Comparison of ENCODE assay signal across 11 cellular contexts in genomic region chr3:144109944-144110343, GRCh38.
DNase-seq lines count a peak whose midpoint lies in the region; ATAC-seq and TF ChIP-seq lines count a peak whose summit lies in the region.
"Had no signal": no experiment of that assay in that cellular context is flagged by ENCODE, and none has a peak within 500 bp of the region (broad histone marks: within the 10 kb centered on the region; RNA-seq: fewer than 3 reads in every experiment).

No MANE protein-coding gene starts in this region.

- no TSS peak for BruUV-seq in A673 (replicated peaks; lab: Mats Ljungman, UMichigan)

- H3K27me3 ChIP-seq in heart left ventricle (no peaks in the 10 kb centered on the region), right atrium auricular region (no peaks in the 10 kb centered on the region), aorta (ENCODE audit: control insufficient read depth in 1 of 2, insufficient read depth in 2 of 2, low read length in 1 of 2) (no peaks in the 10 kb centered on the region), A673 (replicated peaks; ENCODE audit: insufficient read depth, low read depth, low read length, poor library complexity) (no peaks in the 10 kb centered on the region)

- no peaks in the 10 kb centered on the region for H3K36me3 ChIP-seq in heart left ventricle
- no peaks in the 10 kb centered on the region for H3K36me3 ChIP-seq in right atrium auricular region
- no peaks in the 10 kb centered on the region for H3K36me3 ChIP-seq in aorta (ENCODE audit: control insufficient read depth in 1 of 2, insufficient read depth in 2 of 2, low read length in 1 of 2)
- H3K36me3 ChIP-seq in A673 (ENCODE audit: insufficient read depth, low read length, poor library complexity, severe bottlenecking), result no peaks in the 10 kb centered on the region

- CTCF ChIA-PET in A673 (lab: Charles Lee), result no interaction called here
- CTCF ChIA-PET in HEK293T (lab: Yijun Ruan, JAX), result no interaction called here

- 77 to 92% (median 89%) methylated on average over 3 of the region's 3 CpGs for WGBS in heart left ventricle, 4 donors
- 47 to 55% methylated on average over 3 of the region's 3 CpGs for WGBS in aorta, 2 donors

- POLR2A ChIA-PET in A673 (lab: Charles Lee; ENCODE audit: low non-redundant PET), result no interaction called here
- POLR2A ChIA-PET in HEK293T (lab: Yijun Ruan, JAX), result no interaction called here

- ATAC-seq in heart left ventricle, result peak in 3 of 4 donors; percentile 47 to 60 (median 52)
- peak; percentile 85 for ATAC-seq in HG02970 (IDR thresholded peaks at IDR 0.05; ENCODE audit: low FRiP score, unreplicated experiment)
- peak; percentile 42 for ATAC-seq in aorta (ENCODE audit: low FRiP score)

- intact Hi-C loops in heart left ventricle (cut with DNase I) (no loop called here), aorta (cut with DNase I) (loop anchor here (5.0 to 10.0 kb wide), 2 partner anchors 53 to 135 kb away; partner anchors contain the start of gene DIPK2A (in 1 of the 2)), A673 (cut with micrococcal nuclease; ENCODE audit: unreplicated experiment) (no loop called here)

- H3K27ac ChIP-seq in heart left ventricle (no peak overlapping the region), right atrium auricular region (no peak overlapping the region), aorta (ENCODE audit: low read depth in 1 of 2, low read length in 2 of 2) (no peak overlapping the region), A673 (ENCODE audit: low read depth, low read length, poor library complexity, severe bottlenecking) (no peak overlapping the region)
- H3K27ac ChIP-seq: epithelial cell of prostate had no signal

- DNase-seq in heart left ventricle, result no peak
- DNase-seq in right atrium auricular region (ENCODE audit: low spot score), result no peak
- peak; percentile 3 for DNase-seq in RPMI7951 (ENCODE audit: low read depth)
- DNase-seq in aorta, result no peak
- no peak for DNase-seq in A673 (ENCODE audit: low spot score)
- no peak for DNase-seq in HEK293T (ENCODE audit: extremely low spot score)
- DNase-seq in NCI-H2107 (lab: John Stamatoyannopoulos, UW), result no peak
- DNase-seq: H7, NCI-H774 had no signal

- TF ChIP-seq CTCF in heart left ventricle (IDR thresholded peaks at IDR 0.05) (no peak), right atrium auricular region (IDR thresholded peaks at IDR 0.05) (no peak), A673 (conservative IDR thresholded peaks at IDR 0.05; ENCODE audit: low read depth, low read length) (no peak)

- H3K9me3 ChIP-seq in heart left ventricle (no peaks in the 10 kb centered on the region), right atrium auricular region (no peaks in the 10 kb centered on the region), aorta (ENCODE audit: control insufficient read depth, low read length) (no peaks in the 10 kb centered on the region), A673 (ENCODE audit: low read depth, low read length, poor library complexity, severe bottlenecking) (no peaks in the 10 kb centered on the region)

- no peaks in the 10 kb centered on the region for H3K4me1 ChIP-seq in heart left ventricle
- H3K4me1 ChIP-seq in right atrium auricular region, result no peaks in the 10 kb centered on the region
- peaks cover 0 to 3% of the 10 kb centered on the region in 2 donors for H3K4me1 ChIP-seq in aorta (ENCODE audit: control insufficient read depth in 1 of 2, insufficient read depth in 2 of 2, low read length in 2 of 2)
- H3K4me1 ChIP-seq in A673 (ENCODE audit: insufficient read depth, low read length, poor library complexity, severe bottlenecking), result no peaks in the 10 kb centered on the region

- TF ChIP-seq POLR2A in heart left ventricle (IDR thresholded peaks at IDR 0.05), result no peak

- H3K4me3 ChIP-seq in heart left ventricle (no peak overlapping the region), right atrium auricular region (no peak overlapping the region), aorta (ENCODE audit: low read length in 2 of 2) (no peak overlapping the region), A673 (ENCODE audit: low read depth, low read length, poor library complexity, severe bottlenecking) (no peak overlapping the region)

TF ChIP-seq in HEK293T, 16 proteins besides CTCF, POLR2A, EP300 and RAD21:
- TF ChIP-seq FOXA1 (IDR thresholded peaks at IDR 0.05), result no peak
- TF ChIP-seq FOXK2 (IDR thresholded peaks at IDR 0.05), result no peak
- TF ChIP-seq LEF1 (IDR thresholded peaks at IDR 0.05; ENCODE audit: borderline replicate concordance), result no peak
- no peak for TF ChIP-seq L3MBTL2 (conservative IDR thresholded peaks at IDR 0.05)
- no peak for TF ChIP-seq CTBP1 (IDR thresholded peaks at IDR 0.05; ENCODE audit: borderline replicate concordance)

Comparison
In these comparisons a context has a peak if more than half of its experiments do, and no peak if none do; other contexts are left out.
1. intact Hi-C loops: an anchor here in aorta (5.0 to 10.0 kb wide); none called in heart left ventricle and A673.